Comparison of ENCODE assay signal across 32 cellular contexts in genomic region chr4:146640021-146640425, GRCh38. TPM values are rescaled to one million over a fixed set of nuclear protein-coding genes. Genes with fewer than 3 reads are reported as not detected.
DNase-seq lines count a peak whose midpoint lies in the region; ATAC-seq and TF ChIP-seq lines count a peak whose summit lies in the region.
"Had no signal": no experiment of that assay in that cellular context is flagged by ENCODE, and none has a peak within 500 bp of the region (broad histone marks: within the 10 kb centered on the region; RNA-seq: fewer than 3 reads in every experiment).

No MANE protein-coding gene starts in this region.

- no peaks in the 10 kb centered on the region for H3K36me3 ChIP-seq in iPS-15b (ENCODE audit: control insufficient read depth, insufficient read depth, low read length)
- H3K36me3 ChIP-seq: BLaER1, SJSA1, tibial nerve had no signal

- H3K9me3 Mint-ChIP-seq in activated naive CD8-positive, alpha-beta T cell treated with anti-CD3 and anti-CD28 coated beads, Interleukin-2, amount 10 ng/mL, durations not matched to agents 7 days and 5 days, result peaks cover 8% of the 10 kb centered on the region
- H3K9me3 Mint-ChIP-seq in activated naive CD8-positive, alpha-beta T cell treated with anti-CD3 and anti-CD28 coated beads, Interleukin-2, amount 50 U/mL, for 24 hours, result peaks cover 18% of the 10 kb centered on the region
- no peaks in the 10 kb centered on the region for H3K9me3 Mint-ChIP-seq in WTC11
- H3K9me3 Mint-ChIP-seq: activated T-helper 2 cell treated with anti-CD3 and anti-CD28 coated beads, Interferon-gamma antibody, Interleukin-2, Interleukin-4, amounts not matched to agents 10 μg/mL and 5 μg/mL and 100 μg/mL, durations not matched to agents 14 hours and 24 hours and 36 hours had no signal

- no peak overlapping the region for H3K4me3 Mint-ChIP-seq in activated naive CD8-positive, alpha-beta T cell treated with anti-CD3 and anti-CD28 coated beads, Interleukin-2, amount 10 ng/mL, durations not matched to agents 7 days and 5 days
- H3K4me3 Mint-ChIP-seq in activated naive CD8-positive, alpha-beta T cell treated with anti-CD3 and anti-CD28 coated beads, Interleukin-2, amount 50 U/mL, for 24 hours, result no peak overlapping the region
- H3K4me3 Mint-ChIP-seq in WTC11, result peak overlapping the region; percentile 70
- H3K4me3 Mint-ChIP-seq: HFFc6 had no signal

- H3K4me3 ChIP-seq in iPS-15b (ENCODE audit: low read depth, low read length), result peak overlapping the region; percentile 37
- H3K4me3 ChIP-seq: BLaER1, SJSA1, tibial nerve had no signal

- H3K27me3 Mint-ChIP-seq in activated naive CD8-positive, alpha-beta T cell treated with anti-CD3 and anti-CD28 coated beads, Interleukin-2, amount 10 ng/mL, durations not matched to agents 7 days and 5 days, result peaks cover 81% of the 10 kb centered on the region
- H3K27me3 Mint-ChIP-seq in activated naive CD8-positive, alpha-beta T cell treated with anti-CD3 and anti-CD28 coated beads, Interleukin-2, amount 50 U/mL, for 24 hours, result peaks cover 88% of the 10 kb centered on the region
- peaks cover 100% of the 10 kb centered on the region for H3K27me3 Mint-ChIP-seq in WTC11 (ENCODE audit: low read depth)

- DNase-seq in activated naive CD8-positive, alpha-beta T cell treated with anti-CD3 and anti-CD28 coated beads, Interleukin-2, amount 10 ng/mL, durations not matched to agents 7 days and 5 days, result peak; percentile 28
- DNase-seq in activated naive CD8-positive, alpha-beta T cell treated with anti-CD3 and anti-CD28 coated beads, Interleukin-2, amount 50 U/mL, for 24 hours, result no peak
- DNase-seq in WTC11 (ENCODE audit: low spot score) (no peak), NCI-H1930 (lab: John Stamatoyannopoulos, UW) (no peak), SHP77 (lab: John Stamatoyannopoulos, UW) (no peak)
- DNase-seq: activated naive CD8-positive, alpha-beta T cell treated with anti-CD3 and anti-CD28 coated beads for 36 hours; caudate nucleus; DMS53; effector memory CD8-positive, alpha-beta T cell; head of caudate nucleus; HFFc6; KG1; NCI-H1105; NCI-H187; NCI-H2171; NCI-H510A; nucleus accumbens; RPMI8226; stimulated activated CD4-positive, alpha-beta T cell treated with anti-CD3 and anti-CD28 coated beads, Interleukin-12 subunit alpha, Interleukin-12 subunit beta, amount 100 ng/mL, for 4 hours; stimulated activated CD4-positive, alpha-beta T cell treated with anti-CD3 and anti-CD28 coated beads, Interleukin-2, amount 100 ng/mL, for 48 hours had no signal

- H3K9me3 ChIP-seq in iPS-15b (ENCODE audit: control insufficient read depth, insufficient read depth, low read length), result no peaks in the 10 kb centered on the region
- H3K9me3 ChIP-seq: SJSA1, tibial nerve had no signal

- H3K27me3 ChIP-seq in iPS-15b (ENCODE audit: control insufficient read depth, insufficient read depth, low read length), result peaks cover 97% of the 10 kb centered on the region
- H3K27me3 ChIP-seq: BLaER1 had no signal

- no peak overlapping the region for H3K27ac Mint-ChIP-seq in activated naive CD8-positive, alpha-beta T cell treated with anti-CD3 and anti-CD28 coated beads, Interleukin-2, amount 10 ng/mL, durations not matched to agents 7 days and 5 days
- H3K27ac Mint-ChIP-seq in activated naive CD8-positive, alpha-beta T cell treated with anti-CD3 and anti-CD28 coated beads, Interleukin-2, amount 50 U/mL, for 24 hours, result no peak overlapping the region
- H3K27ac Mint-ChIP-seq in WTC11, result no peak overlapping the region
- H3K27ac Mint-ChIP-seq: activated naive CD8-positive, alpha-beta T cell treated with anti-CD3 and anti-CD28 coated beads for 36 hours; effector memory CD8-positive, alpha-beta T cell; HFFc6 had no signal

- CTCF ChIA-PET in WTC11 (lab: Charles Lee), result no interaction called here

- TF ChIP-seq CTCF in WTC11 (IDR thresholded peaks at IDR 0.05), result no peak

- peaks cover 1% of the 10 kb centered on the region for H3K36me3 Mint-ChIP-seq in activated naive CD8-positive, alpha-beta T cell treated with anti-CD3 and anti-CD28 coated beads, Interleukin-2, amount 10 ng/mL, durations not matched to agents 7 days and 5 days
- peaks cover 8% of the 10 kb centered on the region for H3K36me3 Mint-ChIP-seq in activated naive CD8-positive, alpha-beta T cell treated with anti-CD3 and anti-CD28 coated beads, Interleukin-2, amount 50 U/mL, for 24 hours (ENCODE audit: low read depth)
- H3K36me3 Mint-ChIP-seq in WTC11, result no peaks in the 10 kb centered on the region

- H3K4me1 ChIP-seq in iPS-15b (ENCODE audit: control insufficient read depth, insufficient read depth, low read length), result no peaks in the 10 kb centered on the region
- H3K4me1 ChIP-seq: BLaER1 had no signal

- POLR2A ChIA-PET in activated naive CD8-positive, alpha-beta T cell treated with anti-CD3 and anti-CD28 coated beads, Interleukin-2, amount 10 ng/mL, durations not matched to agents 7 days and 5 days (lab: Charles Lee), result no interaction called here
- POLR2A ChIA-PET in WTC11 (lab: Charles Lee), result no interaction called here

- ATAC-seq in activated naive CD8-positive, alpha-beta T cell treated with anti-CD3 and anti-CD28 coated beads, Interleukin-2, amount 10 ng/mL, durations not matched to agents 7 days and 5 days (ENCODE audit: low read depth), result no peak
- no peak for ATAC-seq in activated naive CD8-positive, alpha-beta T cell treated with anti-CD3 and anti-CD28 coated beads, Interleukin-2, amount 50 U/mL, for 24 hours
- ATAC-seq in WTC11 (no peak), GM21526 (IDR thresholded peaks at IDR 0.05; ENCODE audit: low FRiP score, unreplicated experiment) (no peak)
- ATAC-seq: effector memory CD8-positive, alpha-beta T cell; sciatic nerve had no signal

- peaks cover 10% of the 10 kb centered on the region for H3K4me1 Mint-ChIP-seq in activated naive CD8-positive, alpha-beta T cell treated with anti-CD3 and anti-CD28 coated beads, Interleukin-2, amount 10 ng/mL, durations not matched to agents 7 days and 5 days
- peaks cover 18% of the 10 kb centered on the region for H3K4me1 Mint-ChIP-seq in activated naive CD8-positive, alpha-beta T cell treated with anti-CD3 and anti-CD28 coated beads, Interleukin-2, amount 50 U/mL, for 24 hours
- peaks cover 32% of the 10 kb centered on the region for H3K4me1 Mint-ChIP-seq in WTC11

- H3K9ac ChIP-seq in iPS-15b (ENCODE audit: low read depth, low read length), result no peak overlapping the region
- H3K9ac ChIP-seq: BLaER1 had no signal

TF ChIP-seq in WTC11, 78 proteins besides CTCF, POLR2A, EP300 and RAD21 (continues in another document):
- no peak for TF ChIP-seq RORB (CRISPR knock-in tag; IDR thresholded peaks at IDR 0.05)
- TF ChIP-seq ZBTB21 (CRISPR knock-in tag; IDR thresholded peaks at IDR 0.05; ENCODE audit: borderline replicate concordance), result no peak
- peak; percentile 40; the same call in 1 of the 2 replicates for TF ChIP-seq FOXP1 (CRISPR knock-in tag; IDR thresholded peaks at IDR 0.05; ENCODE audit: borderline replicate concordance)
- TF ChIP-seq, protein P1, sequence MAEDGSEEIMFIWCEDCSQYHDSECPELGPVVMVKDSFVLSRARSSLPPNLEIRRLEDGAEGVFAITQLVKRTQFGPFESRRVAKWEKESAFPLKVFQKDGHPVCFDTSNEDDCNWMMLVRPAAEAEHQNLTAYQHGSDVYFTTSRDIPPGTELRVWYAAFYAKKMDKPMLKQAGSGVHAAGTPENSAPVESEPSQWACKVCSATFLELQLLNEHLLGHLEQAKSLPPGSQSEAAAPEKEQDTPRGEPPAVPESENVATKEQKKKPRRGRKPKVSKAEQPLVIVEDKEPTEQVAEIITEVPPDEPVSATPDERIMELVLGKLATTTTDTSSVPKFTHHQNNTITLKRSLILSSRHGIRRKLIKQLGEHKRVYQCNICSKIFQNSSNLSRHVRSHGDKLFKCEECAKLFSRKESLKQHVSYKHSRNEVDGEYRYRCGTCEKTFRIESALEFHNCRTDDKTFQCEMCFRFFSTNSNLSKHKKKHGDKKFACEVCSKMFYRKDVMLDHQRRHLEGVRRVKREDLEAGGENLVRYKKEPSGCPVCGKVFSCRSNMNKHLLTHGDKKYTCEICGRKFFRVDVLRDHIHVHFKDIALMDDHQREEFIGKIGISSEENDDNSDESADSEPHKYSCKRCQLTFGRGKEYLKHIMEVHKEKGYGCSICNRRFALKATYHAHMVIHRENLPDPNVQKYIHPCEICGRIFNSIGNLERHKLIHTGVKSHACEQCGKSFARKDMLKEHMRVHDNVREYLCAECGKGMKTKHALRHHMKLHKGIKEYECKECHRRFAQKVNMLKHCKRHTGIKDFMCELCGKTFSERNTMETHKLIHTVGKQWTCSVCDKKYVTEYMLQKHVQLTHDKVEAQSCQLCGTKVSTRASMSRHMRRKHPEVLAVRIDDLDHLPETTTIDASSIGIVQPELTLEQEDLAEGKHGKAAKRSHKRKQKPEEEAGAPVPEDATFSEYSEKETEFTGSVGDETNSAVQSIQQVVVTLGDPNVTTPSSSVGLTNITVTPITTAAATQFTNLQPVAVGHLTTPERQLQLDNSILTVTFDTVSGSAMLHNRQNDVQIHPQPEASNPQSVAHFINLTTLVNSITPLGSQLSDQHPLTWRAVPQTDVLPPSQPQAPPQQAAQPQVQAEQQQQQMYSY (CRISPR knock-in tag; IDR thresholded peaks at IDR 0.05), result 0 out of 2 replicates have a peak, but pooled peaks have one; percentile 4
- no peak for TF ChIP-seq GRHL2 (CRISPR knock-in tag; IDR thresholded peaks at IDR 0.05; ENCODE audit: insufficient replicate concordance, severe bottlenecking)
- TF ChIP-seq, protein P2, sequence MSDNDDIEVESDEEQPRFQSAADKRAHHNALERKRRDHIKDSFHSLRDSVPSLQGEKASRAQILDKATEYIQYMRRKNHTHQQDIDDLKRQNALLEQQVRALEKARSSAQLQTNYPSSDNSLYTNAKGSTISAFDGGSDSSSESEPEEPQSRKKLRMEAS (CRISPR knock-in tag; IDR thresholded peaks at IDR 0.05), result no peak; the same call in 1 of the 2 replicates
- 0 out of 2 replicates have a peak, but pooled peaks have one; percentile 24 for TF ChIP-seq TEAD4 (CRISPR knock-in tag; IDR thresholded peaks at IDR 0.05)

RNA-seq across cellular contexts. Expression of gene POU4F2, which starts 1.3 kb away (rescaled TPM):
- not detected for total RNA-seq in activated naive CD8-positive, alpha-beta T cell treated with anti-CD3 and anti-CD28 coated beads, Interleukin-2, amount 10 ng/mL, durations not matched to agents 7 days and 5 days
- total RNA-seq in WTC11 (2021), result not detected in 3 replicates
- total RNA-seq: activated naive CD8-positive, alpha-beta T cell treated with anti-CD3 and anti-CD28 coated beads for 36 hours; activated T-helper 2 cell treated with anti-CD3 and anti-CD28 coated beads, Interferon-gamma antibody, Interleukin-2, Interleukin-4, amounts not matched to agents 10 μg/mL and 5 μg/mL and 100 μg/mL, durations not matched to agents 14 hours and 24 hours and 36 hours; fibroblast of villous mesenchyme; HFFc6; kidney epithelial cell; liver; MCF 10A; myocyte; sciatic nerve; SJSA1; tibial nerve had no signal
